In the genomic region with DNA sequence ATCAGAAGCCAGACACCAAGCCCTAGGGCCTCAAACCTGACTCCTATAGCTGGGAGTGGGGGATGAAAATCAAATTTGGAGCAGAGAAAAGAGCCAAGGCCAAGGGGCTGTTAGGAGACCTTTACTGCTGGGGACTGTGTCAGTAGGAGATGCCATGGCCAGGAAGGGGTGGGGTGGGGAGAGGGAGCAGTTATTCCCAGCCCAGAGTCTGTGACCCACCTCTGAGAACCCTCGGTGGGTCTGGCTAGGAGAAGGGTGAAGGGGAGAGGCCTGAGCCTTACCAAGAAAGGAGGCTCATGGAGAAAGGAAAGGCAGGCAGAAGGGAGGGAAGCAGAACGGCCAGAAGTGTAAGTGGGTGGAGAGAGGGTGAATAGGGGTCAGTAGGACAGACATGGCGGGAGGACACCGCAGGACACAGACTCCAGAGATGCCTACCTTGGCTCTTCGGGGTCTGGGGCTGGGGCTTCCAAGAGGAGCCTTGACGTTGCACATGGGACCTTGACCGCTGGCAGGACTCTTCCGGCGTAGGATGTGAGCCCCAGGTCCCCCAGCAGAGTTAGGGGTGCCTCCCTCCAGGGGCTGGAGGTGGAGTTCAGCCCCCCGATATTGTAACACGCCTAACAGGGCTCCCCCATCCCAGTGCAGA, we compare ENCODE assay signal across 10 cellular contexts. TPM values are rescaled to one million over a fixed set of nuclear protein-coding genes. Genes with fewer than 3 reads are reported as not detected.
DNase-seq lines count a peak whose midpoint lies in the region; ATAC-seq and TF ChIP-seq lines count a peak whose summit lies in the region.
"Had no signal": no experiment of that assay in that cellular context is flagged by ENCODE, and none has a peak within 500 bp of the region (broad histone marks: within the 10 kb centered on the region; RNA-seq: fewer than 3 reads in every experiment).

No MANE protein-coding gene starts in this region.

- peaks cover 1% of the 10 kb centered on the region; the same call in 1 of the 2 replicates for H3K36me3 Mint-ChIP-seq in HFFc6 (ENCODE audit: low read depth)
- peaks cover 9% of the 10 kb centered on the region for H3K36me3 Mint-ChIP-seq in Caco-2 (ENCODE audit: insufficient read depth, unreplicated experiment)

- no peak for ATAC-seq in left lung
- ATAC-seq in stimulated activated naive CD8-positive, alpha-beta T cell treated with anti-CD3 and anti-CD28 coated beads, Interleukin-15, amount 100 ng/mL, for 72 hours, result no peak

- DNase-seq in HFFc6 (no peak), caudate nucleus (lab: John Stamatoyannopoulos, UW) (no peak), left lung (no peak), UCSD-AML1 (lab: John Stamatoyannopoulos, UW; ENCODE audit: unreplicated experiment) (no peak), Caco-2 (no peak), NCI-H510A (lab: John Stamatoyannopoulos, UW) (no peak), NCI-H2196 treated with DMSO at 0.1 percent for 48 hours (lab: John Stamatoyannopoulos, UW; ENCODE audit: unreplicated experiment) (no peak)
- DNase-seq in stimulated activated naive CD8-positive, alpha-beta T cell treated with anti-CD3 and anti-CD28 coated beads, Interleukin-15, amount 100 ng/mL, for 72 hours, result no peak
- DNase-seq: Karpas-422 had no signal

- H3K27me3 Mint-ChIP-seq in HFFc6 (ENCODE audit: insufficient read depth) (peaks cover 5% of the 10 kb centered on the region), Caco-2 (ENCODE audit: insufficient read depth, unreplicated experiment) (no peaks in the 10 kb centered on the region)
- H3K27me3 Mint-ChIP-seq in stimulated activated naive CD8-positive, alpha-beta T cell treated with anti-CD3 and anti-CD28 coated beads, Interleukin-15, amount 100 ng/mL, for 72 hours, result no peaks in the 10 kb centered on the region

- BruUV-seq in Caco-2 (replicated peaks; lab: Mats Ljungman, UMichigan), result no TSS peak

- POLR2A ChIA-PET in Caco-2 (lab: Charles Lee), result no interaction called here

- H3K4me3 ChIP-seq in left lung (peak overlapping the region; percentile 9 to 30), Caco-2 (ENCODE audit: low read depth, low read length) (no peak overlapping the region)
- H3K4me3 ChIP-seq: cardiac muscle cell had no signal

- H3K4me1 ChIP-seq in left lung (peaks cover 20 to 58% of the 10 kb centered on the region in 2 donors), Caco-2 (peaks cover 6% of the 10 kb centered on the region; the same call in 1 of the 2 replicates)

- H3K4me1 Mint-ChIP-seq in HFFc6 (ENCODE audit: low read depth) (peaks cover 58% of the 10 kb centered on the region), Caco-2 (ENCODE audit: low read depth, unreplicated experiment) (peaks cover 23% of the 10 kb centered on the region)
- peaks cover 79% of the 10 kb centered on the region for H3K4me1 Mint-ChIP-seq in stimulated activated naive CD8-positive, alpha-beta T cell treated with anti-CD3 and anti-CD28 coated beads, Interleukin-15, amount 100 ng/mL, for 72 hours

- CTCF ChIA-PET in Caco-2 (lab: Charles Lee), result interaction anchor here (0.7 kb wide), 2 partner anchors 20 to 195 kb away, joined by 4 read pairs; partner anchors contain the start of gene B4GALT3

- no peak for TF ChIP-seq CTCF in HFFc6 (IDR thresholded peaks at IDR 0.05)
- TF ChIP-seq CTCF in left lung (IDR thresholded peaks at IDR 0.05), result no peak
- no peak for TF ChIP-seq CTCF in Caco-2 (IDR thresholded peaks at IDR 0.05; ENCODE audit: insufficient read depth in 1 of 2, low read depth in 1 of 2, low read length in 1 of 2, severe bottlenecking in 1 of 2, unreplicated experiment in 1 of 2)

- H3K27ac Mint-ChIP-seq in HFFc6 (peak overlapping the region; percentile 86), Caco-2 (ENCODE audit: unreplicated experiment) (no peak overlapping the region)
- peak overlapping the region; percentile 61 to 66 for H3K27ac Mint-ChIP-seq in stimulated activated naive CD8-positive, alpha-beta T cell treated with anti-CD3 and anti-CD28 coated beads, Interleukin-15, amount 100 ng/mL, for 72 hours

- peak overlapping the region; percentile 81 for H3K4me3 Mint-ChIP-seq in HFFc6
- no peak overlapping the region for H3K4me3 Mint-ChIP-seq in stimulated activated naive CD8-positive, alpha-beta T cell treated with anti-CD3 and anti-CD28 coated beads, Interleukin-15, amount 100 ng/mL, for 72 hours
- H3K4me3 Mint-ChIP-seq in Caco-2 (ENCODE audit: unreplicated experiment), result no peak overlapping the region

- H3K27ac ChIP-seq in caudate nucleus (ENCODE audit: low read depth, low read length), result peak overlapping the region; percentile 99
- H3K27ac ChIP-seq in left lung, result peak overlapping the region; percentile 58 to 75

- H3K27me3 ChIP-seq in left lung (no peaks in the 10 kb centered on the region), Caco-2 (replicated peaks; ENCODE audit: control insufficient read depth, insufficient read depth, low read length) (no peaks in the 10 kb centered on the region)
- H3K27me3 ChIP-seq: cardiac muscle cell had no signal

- intact Hi-C loops in left lung (cut with DNase I) (no loop called here), Caco-2 (cut with micrococcal nuclease; ENCODE audit: unreplicated experiment) (no loop called here)

- H3K36me3 ChIP-seq in left lung, result no peaks in the 10 kb centered on the region
- H3K36me3 ChIP-seq in Caco-2 (ENCODE audit: control insufficient read depth, insufficient read depth, low read length), result no peaks in the 10 kb centered on the region
- H3K36me3 ChIP-seq: cardiac muscle cell had no signal

- no peaks in the 10 kb centered on the region for H3K9me3 Mint-ChIP-seq in HFFc6
- H3K9me3 Mint-ChIP-seq in stimulated activated naive CD8-positive, alpha-beta T cell treated with anti-CD3 and anti-CD28 coated beads, Interleukin-15, amount 100 ng/mL, for 72 hours, result no peaks in the 10 kb centered on the region
- H3K9me3 Mint-ChIP-seq in Caco-2 (ENCODE audit: unreplicated experiment), result no peaks in the 10 kb centered on the region

- no peaks in the 10 kb centered on the region for H3K9me3 ChIP-seq in left lung
- no peaks in the 10 kb centered on the region for H3K9me3 ChIP-seq in Caco-2

RNA-seq across cellular contexts. Expression of gene ADAMTS4, which starts 1.2 kb away (rescaled TPM):
- total RNA-seq in HFFc6 (2021; fragmentation: NEBNext Ultra II Directional; extraction: Animal tissue kit (Norgen Biotek cat#: 25700)), result 1 to 10 TPM; 3.4 to 8.3 (median 6.5) TPM
- total RNA-seq in left lung (10 to 100 TPM; 13.4 to 15.4 TPM), Caco-2 (2022) (0.23 and 0.32 TPM in 2 replicates)

RNA-seq across cellular contexts. Expression of gene NDUFS2, which starts 4.5 kb away (rescaled TPM):
- total RNA-seq in HFFc6 (2021; fragmentation: NEBNext Ultra II Directional; extraction: Animal tissue kit (Norgen Biotek cat#: 25700)), result 10 to 100 TPM; 81.5 to 90.8 (median 85.8) TPM
- total RNA-seq in left lung (10 to 100 TPM; 67.7 to 78.6 TPM), Caco-2 (2022) (110 and 115 TPM in 2 replicates)

RNA-seq across cellular contexts. Expression of gene FCER1G, which starts 17.4 kb away (rescaled TPM):
- total RNA-seq in HFFc6 (2021; fragmentation: NEBNext Ultra II Directional; extraction: Animal tissue kit (Norgen Biotek cat#: 25700)), result 1 to 10 TPM in 1 of 6 experiments, under 1 TPM in 4, not detected in 1; 0.33 to 1.0 (median 0.53) TPM
- total RNA-seq in left lung (100 to 1,000 TPM; 102 to 329 TPM), Caco-2 (2022) (1.5 and 2.6 TPM in 2 replicates)
- total RNA-seq: cardiac muscle cell had no signal

RNA-seq across cellular contexts. Expression of gene B4GALT3, which starts 20.4 kb away (rescaled TPM):
- total RNA-seq in HFFc6 (2021; fragmentation: NEBNext Ultra II Directional; extraction: Animal tissue kit (Norgen Biotek cat#: 25700)), result 10 to 100 TPM; 31.0 to 38.2 (median 35.4) TPM
- total RNA-seq in left lung, result 10 to 100 TPM; 35.3 to 35.8 TPM
- total RNA-seq in Caco-2 (2022), result 39.6 and 48.1 TPM in 2 replicates

RNA-seq across cellular contexts. Expression of gene APOA2, which starts 25.7 kb away (rescaled TPM):
- not detected for total RNA-seq in HFFc6 (2021; fragmentation: NEBNext Ultra II Directional; extraction: Animal tissue kit (Norgen Biotek cat#: 25700))
- total RNA-seq in left lung, result not detected
- 711 and 784 TPM in 2 replicates for total RNA-seq in Caco-2 (2022)

Comparison
In these comparisons a context has a peak if more than half of its experiments do, and no peak if none do; other contexts are left out.
1. RNA of gene FCER1G, which starts 17.4 kb away (total RNA-seq): 102 to 329 TPM in left lung; 1.5 to 2.6 TPM in Caco-2 and 0.33 to 1.0 TPM in HFFc6; every median in the first group is over 10 times any median in the second.